Comparison of ENCODE assay signal across 17 cellular contexts in genomic region chr13:84543976-84544375, GRCh38.
DNase-seq lines count a peak whose midpoint lies in the region; ATAC-seq and TF ChIP-seq lines count a peak whose summit lies in the region.
"Had no signal": no experiment of that assay in that cellular context is flagged by ENCODE, and none has a peak within 500 bp of the region (broad histone marks: within the 10 kb centered on the region; RNA-seq: fewer than 3 reads in every experiment).

No MANE protein-coding gene starts in this region.

- POLR2A ChIA-PET in HEK293T (lab: Yijun Ruan, JAX): no interaction called here

- DNase-seq in NCI-H1417 (lab: John Stamatoyannopoulos, UW): peak in 2 of 3 experiments; percentile 13 to 45
- no peak for DNase-seq in NCI-H1417 treated with DMSO at 0.1 percent for 48 hours (lab: John Stamatoyannopoulos, UW)
- DNase-seq in HEK293T (ENCODE audit: extremely low spot score): no peak
- peak; percentile 45 for DNase-seq in NCI-H69 (lab: John Stamatoyannopoulos, UW)
- no peak for DNase-seq in stimulated activated naive CD8-positive, alpha-beta T cell treated with anti-CD3 and anti-CD28 coated beads, Interleukin-15, Interleukin-2, amounts not matched to agents 100 U/mL and 50 U/mL, for 24 hours
- DNase-seq in prostate gland (ENCODE audit: low spot score): no peak
- DNase-seq: Caco-2; CD4-positive, CD25-positive, alpha-beta regulatory T cell; CD8-positive, alpha-beta T cell; DMS153; DND-41; GM23248; H7; HCEC 1CT had no signal

- ATAC-seq in stimulated activated naive CD8-positive, alpha-beta T cell treated with anti-CD3 and anti-CD28 coated beads, Interleukin-15, Interleukin-2, amounts not matched to agents 100 U/mL and 50 U/mL, for 24 hours: no peak
- ATAC-seq: CD8-positive, alpha-beta T cell had no signal

- TF ChIP-seq CTCF in prostate gland (IDR thresholded peaks at IDR 0.05): no peak

- no peak overlapping the region for H3K4me3 ChIP-seq in prostate gland
- H3K4me3 ChIP-seq: BLaER1, GM23248 had no signal

- no peak for TF ChIP-seq POLR2A in prostate gland (IDR thresholded peaks at IDR 0.05)

- H3K36me3 ChIP-seq in prostate gland: no peaks in the 10 kb centered on the region
- H3K36me3 ChIP-seq: BLaER1 had no signal

- no peaks in the 10 kb centered on the region for H3K9me3 ChIP-seq in prostate gland
- H3K9me3 ChIP-seq: BLaER1, Caco-2 had no signal

- intact Hi-C loops in prostate gland (cut with DNase I): no loop called here

- H3K27me3 ChIP-seq in prostate gland (replicated peaks; ENCODE audit: insufficient read depth): no peaks in the 10 kb centered on the region
- H3K27me3 ChIP-seq: BLaER1 had no signal

- H3K4me1 ChIP-seq in prostate gland (replicated peaks): no peaks in the 10 kb centered on the region
- H3K4me1 ChIP-seq: BLaER1, Caco-2 had no signal

- WGBS in prostate gland: 15% methylated on average over 4 of the region's 4 CpGs

- no peak overlapping the region for H3K27ac ChIP-seq in prostate gland
- H3K27ac ChIP-seq: 22Rv1, BLaER1, C4-2B, GM23248 had no signal

- CTCF ChIA-PET in HEK293T (lab: Yijun Ruan, JAX): interaction anchor here (0.6 kb wide), 1 partner anchor 10 kb away, joined by 3 read pairs; no protein-coding TSS in a partner anchor

TF ChIP-seq in HEK293T, 16 proteins besides CTCF, POLR2A, EP300 and RAD21:
- TF ChIP-seq PKNOX1 (IDR thresholded peaks at IDR 0.05) (peak; percentile 79), CTBP1 (IDR thresholded peaks at IDR 0.05; ENCODE audit: borderline replicate concordance) (no peak)
TF ChIP-seq in HEK293T: peak in this region for 1.

Comparison
In these comparisons a context has a peak if more than half of its experiments do, and no peak if none do; other contexts are left out.
1. DNase-seq: peak in NCI-H1417 (2 of 3) and NCI-H69 (single experiment); none in NCI-H1417 treated with DMSO at 0.1 percent for 48 hours (single experiment), HEK293T (single experiment), stimulated activated naive CD8-positive, alpha-beta T cell treated with anti-CD3 and anti-CD28 coated beads, Interleukin-15, Interleukin-2, amounts not matched to agents 100 U/mL and 50 U/mL, for 24 hours (single experiment) and prostate gland (single experiment).